In the genomic region with DNA sequence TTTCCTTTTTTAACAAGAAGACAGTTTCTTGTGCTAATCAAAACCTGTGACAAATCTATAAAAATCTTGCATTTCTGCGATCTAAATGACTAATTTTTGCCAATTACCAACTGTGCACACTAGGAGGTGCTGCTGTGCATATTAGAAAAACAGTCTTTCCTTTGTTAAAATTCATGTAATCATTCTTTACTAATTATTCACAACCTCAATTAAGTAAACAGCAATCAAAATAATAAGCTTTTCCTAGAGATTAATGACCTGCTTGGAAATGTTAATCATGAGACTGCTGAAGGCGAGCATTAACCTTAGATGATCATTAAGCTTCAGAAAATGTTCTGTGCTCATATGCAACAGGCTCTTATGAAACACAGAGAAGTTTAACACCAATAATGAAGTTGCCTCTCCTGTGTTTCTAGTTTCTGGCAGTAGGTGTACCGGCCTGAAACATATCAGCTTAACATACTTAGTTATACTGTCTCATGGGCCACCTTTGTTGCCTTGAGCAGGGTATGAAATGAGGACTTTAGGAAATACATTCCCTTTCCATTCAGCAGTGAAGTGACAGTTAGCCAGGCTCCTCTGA, we compare ENCODE assay signal across 8 cellular contexts. TPM values are rescaled to one million over a fixed set of nuclear protein-coding genes. Genes with fewer than 3 reads are reported as not detected.
DNase-seq lines count a peak whose midpoint lies in the region; FAIRE-seq and TF ChIP-seq lines count a peak whose summit lies in the region.

No MANE protein-coding gene starts in this region.

- H3K27ac ChIP-seq in MM.1S (ENCODE audit: low read length) (no peak overlapping the region), sigmoid colon (peak overlapping the region; percentile 15 to 68 (median 49))

- H3F3A ChIP-seq in MM.1S (ENCODE audit: insufficient read depth, low read length), result no peaks in the 10 kb centered on the region

- intact Hi-C loops in sigmoid colon (cut with DNase I), result loop anchor here (1.0 to 5.0 kb wide), 2 partner anchors 98 to 183 kb away; no protein-coding TSS in a partner anchor

- WGBS in sigmoid colon, 2 donors, result 11 to 17% methylated on average over 3 of the region's 3 CpGs

- H4K20me1 ChIP-seq in MM.1S (ENCODE audit: insufficient read depth, low read length), result no peaks in the 10 kb centered on the region

- peak overlapping the region; percentile 13 for H2AFZ ChIP-seq in MM.1S (ENCODE audit: low read length)

- H3K27me3 ChIP-seq in MM.1S (replicated peaks; ENCODE audit: insufficient read depth, low read length), result no peaks in the 10 kb centered on the region
- no peaks in the 10 kb centered on the region for H3K27me3 ChIP-seq in sigmoid colon

- H3K4me3 ChIP-seq in MM.1S (ENCODE audit: low read length) (no peak overlapping the region), sigmoid colon (no peak overlapping the region)

- TF ChIP-seq CTCF in MM.1S (IDR thresholded peaks at IDR 0.05; ENCODE audit: low read length), result peak; percentile 83
- TF ChIP-seq CTCF in sigmoid colon (IDR thresholded peaks at IDR 0.05), result peak; percentile 63 to 81 (median 74)

- TF ChIP-seq EP300 in sigmoid colon (IDR thresholded peaks at IDR 0.05), result no peak

- H3K9me3 ChIP-seq in MM.1S (replicated peaks; ENCODE audit: insufficient read depth, low read length) (no peaks in the 10 kb centered on the region), sigmoid colon (no peaks in the 10 kb centered on the region)

- H3K79me2 ChIP-seq in MM.1S (ENCODE audit: low read length), result no peaks in the 10 kb centered on the region

- FAIRE-seq in frontal cortex (lab: Jason Lieb, UNC), result peak; percentile 83

- peak overlapping the region; percentile 10; the same call in 1 of the 2 replicates for H3K4me2 ChIP-seq in MM.1S (ENCODE audit: low read depth, low read length)

- H3K9me2 ChIP-seq in MM.1S (replicated peaks; ENCODE audit: insufficient read depth, low read length), result no peaks in the 10 kb centered on the region

- DNase-seq in activated CD4-positive, CD25-positive, alpha-beta regulatory T cell treated with anti-CD3 and anti-CD28 coated beads, Interleukin-2, amount 50 U/mL, for 16 hours (ENCODE audit: low read depth, low spot score), result peak; percentile 2
- no peak for DNase-seq in activated CD4-positive, CD25-positive, alpha-beta regulatory T cell treated with anti-CD3 and anti-CD28 coated beads, Interleukin-2, amount 50 U/mL, for 72 hours
- DNase-seq in MM.1S (peak; percentile 52), frontal cortex (ENCODE audit: low spot score in 2 of 2) (peak in 1 of 2 donors; percentile 22), sigmoid colon (no peak), ecto neural progenitor cell (ENCODE audit: low spot score) (no peak), NCI-H187 treated with DMSO at 0.1 percent for 48 hours (lab: John Stamatoyannopoulos, UW) (no peak)
- DNase-seq in activated CD4-positive, alpha-beta T cell treated with anti-CD3 and anti-CD28 coated beads, Interleukin-2, amount 50 U/mL, for 48 hours, result peak; percentile 26 to 38

- H3K9ac ChIP-seq in MM.1S (ENCODE audit: low read length), result no peak overlapping the region

- TF ChIP-seq POLR2A in sigmoid colon (IDR thresholded peaks at IDR 0.05), result no peak

- no peaks in the 10 kb centered on the region for H3K36me3 ChIP-seq in MM.1S (replicated peaks; ENCODE audit: insufficient read depth, low read length)
- H3K36me3 ChIP-seq in sigmoid colon, result no peaks in the 10 kb centered on the region

- H3K4me1 ChIP-seq in MM.1S (ENCODE audit: low read length), result 0 out of 2 replicates have a peak, but pooled peaks cover 5% of the 10 kb centered on the region
- peaks cover 0 to 26% (median 14%) of the 10 kb centered on the region in 4 donors for H3K4me1 ChIP-seq in sigmoid colon

RNA-seq across cellular contexts. Expression of gene RFESD, which starts 17.7 kb away (rescaled TPM):
- total RNA-seq in frontal cortex (1.2 TPM), sigmoid colon (1 to 10 TPM; 1.2 to 4.9 (median 2.1) TPM)
- 1 to 10 TPM in 2 of 3 donors, not detected in 1; 1.2 to 2.0 TPM for polyA plus RNA-seq in sigmoid colon

RNA-seq across cellular contexts. Expression of gene SPATA9, which starts 18.5 kb away (rescaled TPM):
- total RNA-seq in frontal cortex (0.82 TPM), sigmoid colon (1 to 10 TPM in 1 of 4 donors, not detected in 3; 1.1 TPM)
- polyA plus RNA-seq in sigmoid colon, result under 1 TPM in 1 of 3 donors, not detected in 2; 0.36 TPM

RNA-seq across cellular contexts. Expression of gene GPR150, which starts 44.4 kb away (rescaled TPM):
- total RNA-seq in frontal cortex (not detected), sigmoid colon (under 1 TPM in 2 of 4 donors, not detected in 2; 0.14 to 0.36 TPM)
- under 1 TPM in 2 of 3 donors, not detected in 1; 0.36 to 0.60 TPM for polyA plus RNA-seq in sigmoid colon

Comparison
In these comparisons a context has a peak if more than half of its experiments do, and no peak if none do; other contexts are left out.
1. DNase-seq: peak in activated CD4-positive, CD25-positive, alpha-beta regulatory T cell treated with anti-CD3 and anti-CD28 coated beads, Interleukin-2, amount 50 U/mL, for 16 hours (single experiment), MM.1S (single experiment) and activated CD4-positive, alpha-beta T cell treated with anti-CD3 and anti-CD28 coated beads, Interleukin-2, amount 50 U/mL, for 48 hours (2 of 2); none in activated CD4-positive, CD25-positive, alpha-beta regulatory T cell treated with anti-CD3 and anti-CD28 coated beads, Interleukin-2, amount 50 U/mL, for 72 hours (single experiment), sigmoid colon (single experiment), ecto neural progenitor cell (single experiment) and NCI-H187 treated with DMSO at 0.1 percent for 48 hours (single experiment).